35 cellular contexts compared by ENCODE assay signal in the genomic region with DNA sequence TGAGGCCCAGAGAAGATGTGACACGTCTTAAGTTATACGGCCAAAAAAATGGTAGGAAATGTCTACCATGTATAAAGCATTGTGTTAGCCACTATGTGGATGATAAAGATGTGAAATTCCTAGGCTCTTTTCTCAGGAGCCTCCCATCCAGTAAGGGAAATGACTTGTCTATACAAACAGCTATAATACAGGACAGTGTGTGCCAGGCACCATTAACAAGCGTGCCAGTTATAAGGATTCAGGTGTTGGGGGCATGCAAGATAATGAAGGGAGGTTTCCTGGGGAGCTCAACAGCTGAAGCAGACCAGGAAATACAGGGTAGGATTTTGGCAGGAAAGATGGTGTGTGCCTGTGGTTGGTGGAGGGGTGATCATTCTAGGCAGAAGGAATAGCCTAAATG. TPM values are rescaled to one million over a fixed set of nuclear protein-coding genes. Genes with fewer than 3 reads are reported as not detected.
DNase-seq lines count a peak whose midpoint lies in the region; ATAC-seq and TF ChIP-seq lines count a peak whose summit lies in the region.
"Had no signal": no experiment of that assay in that cellular context is flagged by ENCODE, and none has a peak within 500 bp of the region (broad histone marks: within the 10 kb centered on the region; RNA-seq: fewer than 3 reads in every experiment).

No MANE protein-coding gene starts in this region.

- H3K79me1 ChIP-seq in mesenchymal stem cell (replicated peaks; ENCODE audit: low read length, poor library complexity, severe bottlenecking) (no peaks in the 10 kb centered on the region), trophoblast cell (ENCODE audit: low read length) (peaks cover 14% of the 10 kb centered on the region)

- ATAC-seq in left ventricle myocardium superior: no peak
- peak; percentile 75 for ATAC-seq in PC-3
- ATAC-seq in HG02938 (IDR thresholded peaks at IDR 0.05; ENCODE audit: unreplicated experiment): no peak
- ATAC-seq in GM19452 (IDR thresholded peaks at IDR 0.05; ENCODE audit: unreplicated experiment): no peak
- ATAC-seq: activated CD4-positive, alpha-beta T cell treated with anti-CD3 and anti-CD28 coated beads for 36 hours; activated CD8-positive, alpha-beta T cell treated with anti-CD3 and anti-CD28 coated beads for 36 hours; activated T-helper 17 cell treated with anti-CD3 and anti-CD28 coated beads, Interleukin-2, amount 50 U/mL, for 72 hours; natural killer cell had no signal

- POLR2A ChIA-PET in PC-3 (lab: Charles Lee; ENCODE audit: unreplicated experiment): no interaction called here

- H3K36me3 ChIP-seq in cardiac muscle cell (peaks cover 23% of the 10 kb centered on the region), PC-3 (ENCODE audit: low read depth, low read length) (no peaks in the 10 kb centered on the region), mesenchymal stem cell (ENCODE audit: control insufficient read depth in 1 of 2, insufficient read depth in 2 of 2, low read depth in 1 of 2, low read length in 2 of 2) (no peaks in the 10 kb centered on the region), trophoblast cell (ENCODE audit: control insufficient read depth in 1 of 2, insufficient read depth in 2 of 2, low read length in 2 of 2) (no peaks in the 10 kb centered on the region)
- H3K36me3 ChIP-seq: spleen, thoracic aorta, uterus had no signal

- H3K4me3 ChIP-seq in cardiac muscle cell (no peak overlapping the region), PC-3 (ENCODE audit: low read length) (no peak overlapping the region), mesenchymal stem cell (ENCODE audit: insufficient read depth in 1 of 2, low read depth in 1 of 2, low read length in 2 of 2) (no peak overlapping the region), trophoblast cell (ENCODE audit: low read depth, low read length) (no peak overlapping the region)
- H3K4me3 ChIP-seq: coronary artery, K562, spleen, thoracic aorta, uterus had no signal

- H3K9me2 ChIP-seq in PC-3 (replicated peaks; ENCODE audit: low read length): no peaks in the 10 kb centered on the region

- H4K91ac ChIP-seq in mesenchymal stem cell (ENCODE audit: low read length) (no peak overlapping the region), trophoblast cell (ENCODE audit: low read depth, low read length) (peak overlapping the region; percentile 61)

- 89% methylated on average over 3 of the region's 3 CpGs for WGBS in mesenchymal stem cell
- WGBS in trophoblast cell (ENCODE audit: extremely low coverage, insufficient coverage, insufficient read length): no CpG with 5 or more reads among the region's 3 CpGs

- H2BK12ac ChIP-seq in mesenchymal stem cell (ENCODE audit: low read length in 2 of 2): no peak overlapping the region
- H2BK12ac ChIP-seq in trophoblast cell (ENCODE audit: low read length): peak overlapping the region; percentile 43

- H3F3A ChIP-seq in PC-3 (ENCODE audit: low read length, unreplicated experiment): no peaks in the 10 kb centered on the region

- no peak overlapping the region for H2BK15ac ChIP-seq in mesenchymal stem cell (ENCODE audit: low read depth, poor library complexity, severe bottlenecking)

- H2AFZ ChIP-seq in PC-3 (ENCODE audit: low read length) (no peak overlapping the region), mesenchymal stem cell (ENCODE audit: low read depth, low read length) (no peak overlapping the region), trophoblast cell (ENCODE audit: insufficient read depth, low read length, poor library complexity) (no peak overlapping the region)
- H2AFZ ChIP-seq: parathyroid adenoma had no signal

- H3K27me3 ChIP-seq in cardiac muscle cell (no peaks in the 10 kb centered on the region), PC-3 (ENCODE audit: low read length) (no peaks in the 10 kb centered on the region), mesenchymal stem cell (ENCODE audit: control insufficient read depth in 1 of 2, insufficient read depth in 1 of 2, low read length in 2 of 2) (no peaks in the 10 kb centered on the region), trophoblast cell (ENCODE audit: insufficient read depth, low read length) (no peaks in the 10 kb centered on the region)
- H3K27me3 ChIP-seq: spleen, uterus had no signal

- H3K27ac ChIP-seq in cardiac muscle cell (peak overlapping the region; percentile 92), PC-3 (ENCODE audit: low read length) (no peak overlapping the region), mesenchymal stem cell (ENCODE audit: low read length, poor library complexity, severe bottlenecking) (peak overlapping the region; percentile 98), trophoblast cell (ENCODE audit: low read depth, low read length) (peak overlapping the region; percentile 77)
- H3K27ac ChIP-seq: C4-2B, coronary artery, parathyroid adenoma, spleen, thoracic aorta had no signal

- intact Hi-C loops in left ventricle myocardium superior (cut with micrococcal nuclease): no loop called here
- intact Hi-C loops in PC-3 (cut with micrococcal nuclease): no loop called here

- H3K23ac ChIP-seq in mesenchymal stem cell (ENCODE audit: low read length in 2 of 2) (no peak overlapping the region), trophoblast cell (ENCODE audit: low read length) (no peak overlapping the region)

- no peak overlapping the region for H3K4me2 ChIP-seq in PC-3 (ENCODE audit: low read length)
- no peak overlapping the region for H3K4me2 ChIP-seq in mesenchymal stem cell (ENCODE audit: low read length, poor library complexity, severe bottlenecking)
- H3K4me2 ChIP-seq in trophoblast cell (ENCODE audit: low read length): no peak overlapping the region

- H3K4ac ChIP-seq in mesenchymal stem cell (ENCODE audit: low read depth in 1 of 2, low read length in 2 of 2): no peak overlapping the region
- H3K4ac ChIP-seq in trophoblast cell (ENCODE audit: low read depth, low read length): peak overlapping the region; percentile 24

- H2BK5ac ChIP-seq in mesenchymal stem cell (ENCODE audit: low read depth, low read length, poor library complexity, severe bottlenecking): peak overlapping the region; percentile 50
- H2BK5ac ChIP-seq in trophoblast cell (ENCODE audit: low read depth, low read length, poor library complexity): peak overlapping the region; percentile 44

- H4K8ac ChIP-seq in mesenchymal stem cell (ENCODE audit: low read length) (no peak overlapping the region), trophoblast cell (ENCODE audit: low read depth, low read length) (peak overlapping the region; percentile 29)

- H3K18ac ChIP-seq in mesenchymal stem cell (ENCODE audit: low read depth in 1 of 2, low read length in 2 of 2): peak overlapping the region in 1 of 2 experiments; percentile 18
- H3K18ac ChIP-seq in trophoblast cell (ENCODE audit: low read length): peak overlapping the region; percentile 18

- no peaks in the 10 kb centered on the region for H4K20me1 ChIP-seq in PC-3 (ENCODE audit: low read length)

- TF ChIP-seq CTCF in cardiac muscle cell (IDR thresholded peaks at IDR 0.05; ENCODE audit: low read depth, low read length) (no peak), PC-3 (conservative IDR thresholded peaks at IDR 0.05; ENCODE audit: low read depth, low read length) (no peak)

- no peak for DNase-seq in cardiac muscle cell (ENCODE audit: low read depth in 1 of 2, low spot score in 1 of 2)
- no peak for DNase-seq in left ventricle myocardium superior
- peak; percentile 8 for DNase-seq in PC-3
- no peak for DNase-seq in mesenchymal stem cell
- no peak for DNase-seq in trophoblast cell
- no peak for DNase-seq in GM03348 (ENCODE audit: low spot score)
- DNase-seq: activated CD4-positive, alpha-beta T cell treated with anti-CD3 and anti-CD28 coated beads for 36 hours; activated CD8-positive, alpha-beta memory T cell treated with anti-CD3 and anti-CD28 coated beads, Interleukin-2, amount 50 U/mL, for 48 hours; activated CD8-positive, alpha-beta T cell treated with anti-CD3 and anti-CD28 coated beads for 36 hours; anterior cingulate cortex; COR-L47; DMS79 treated with DMSO at 0.1 percent for 48 hours; effector memory CD4-positive, alpha-beta T cell; GF-D8; glutamatergic neuron; HFFc6; natural killer cell; NCI-H1092; NCI-H1930; NCI-H2171 treated with DMSO at 0.1 percent for 48 hours; NCI-H524 treated with DMSO at 0.1 percent for 48 hours; right cardiac atrium; SHP77 treated with DMSO at 0.1 percent for 48 hours; spleen; stimulated activated CD4-positive, alpha-beta T cell treated with anti-CD3 and anti-CD28 coated beads, Interleukin-2, amount 100 ng/mL, for 24 hours; uterus had no signal

- H3K14ac ChIP-seq in mesenchymal stem cell (ENCODE audit: low read length in 2 of 2) (no peak overlapping the region), trophoblast cell (ENCODE audit: low read length) (peak overlapping the region; percentile 30)

- peaks cover 4% of the 10 kb centered on the region for H3K9me3 ChIP-seq in cardiac muscle cell (ENCODE audit: low read depth)
- H3K9me3 ChIP-seq in PC-3 (ENCODE audit: low read length): no peaks in the 10 kb centered on the region
- H3K9me3 ChIP-seq in mesenchymal stem cell (ENCODE audit: control insufficient read depth, low read length): peaks cover 9% of the 10 kb centered on the region
- H3K9me3 ChIP-seq in trophoblast cell (ENCODE audit: insufficient read depth, low read depth, low read length): peaks cover 3% of the 10 kb centered on the region
- H3K9me3 ChIP-seq: thoracic aorta, uterus had no signal

- H3K9ac ChIP-seq in PC-3 (ENCODE audit: low read length): no peak overlapping the region
- H3K9ac ChIP-seq in mesenchymal stem cell (ENCODE audit: low read length): no peak overlapping the region
- no peak overlapping the region for H3K9ac ChIP-seq in trophoblast cell (ENCODE audit: low read length)
- H3K9ac ChIP-seq: parathyroid adenoma had no signal

- H3K79me2 ChIP-seq in PC-3 (ENCODE audit: low read length) (no peaks in the 10 kb centered on the region), trophoblast cell (ENCODE audit: control insufficient read depth, insufficient read depth, low read length, poor library complexity) (no peaks in the 10 kb centered on the region)
- H3K79me2 ChIP-seq: parathyroid adenoma had no signal

- H2AK5ac ChIP-seq in mesenchymal stem cell (ENCODE audit: low read length, severe bottlenecking) (peak overlapping the region; percentile 99), trophoblast cell (ENCODE audit: low read length) (peak overlapping the region; percentile 84)

- no peak overlapping the region for H4K12ac ChIP-seq in trophoblast cell (ENCODE audit: low read depth, low read length)

- H3K4me1 ChIP-seq in cardiac muscle cell (ENCODE audit: low read depth) (peaks cover 39% of the 10 kb centered on the region), PC-3 (ENCODE audit: insufficient read depth, low read length) (no peaks in the 10 kb centered on the region), mesenchymal stem cell (ENCODE audit: control insufficient read depth, insufficient read depth, low read depth, low read length) (peaks cover 21% of the 10 kb centered on the region), trophoblast cell (ENCODE audit: control insufficient read depth in 1 of 2, insufficient read depth in 2 of 2, low read length in 2 of 2) (peaks cover 18 to 25% of the 10 kb centered on the region in 2 experiments)
- H3K4me1 ChIP-seq: parathyroid adenoma, spleen, uterus had no signal

- no TSS peak for BruUV-seq in PC-3 (replicated peaks; lab: Mats Ljungman, UMichigan)

- CTCF ChIA-PET in PC-3 (lab: Charles Lee): no interaction called here

- H2BK120ac ChIP-seq in mesenchymal stem cell (ENCODE audit: low read depth, low read length): no peak overlapping the region
- H2BK120ac ChIP-seq in trophoblast cell (ENCODE audit: insufficient read depth, low read length, poor library complexity): peak overlapping the region; percentile 65

RNA-seq across cellular contexts. Expression of a gene that starts 37.6 kb away (rescaled TPM):
- total RNA-seq in cardiac muscle cell (225 and 367 TPM in 2 replicates), left ventricle myocardium superior (257 TPM), PC-3 (2014; rRNA removed) (0.04 TPM in 1 of 2 replicates, not detected in the other)
- 110 and 152 TPM in 2 replicates for polyA plus RNA-seq in cardiac muscle cell
- 7.2 TPM for polyA plus RNA-seq in mesenchymal stem cell (2013, experiment 1 of 2)
- 7.0 TPM for polyA plus RNA-seq in mesenchymal stem cell (2013, experiment 2 of 2)
- polyA plus RNA-seq in trophoblast cell (2013): 8.5 and 8.7 TPM in 2 replicates
- total RNA-seq: K562; T-helper 2 cell treated with Interferon-gamma antibody and Interleukin-4, amounts not matched to agents 100 ng/mL and 5 ng/mL, for 36 hours; thoracic aorta had no signal
- polyA plus RNA-seq: K562 had no signal

Comparison
In these comparisons a context has a peak if more than half of its experiments do, and no peak if none do; other contexts are left out.
1. RNA of a gene that starts 37.6 kb away (total RNA-seq): 225 to 367 TPM in cardiac muscle cell and 257 TPM in left ventricle myocardium superior (single experiment); 0.04 TPM in PC-3; every median in the first group is over 100 times any median in the second.